ENCODE assay signal across 22 cellular contexts in the genomic region with DNA sequence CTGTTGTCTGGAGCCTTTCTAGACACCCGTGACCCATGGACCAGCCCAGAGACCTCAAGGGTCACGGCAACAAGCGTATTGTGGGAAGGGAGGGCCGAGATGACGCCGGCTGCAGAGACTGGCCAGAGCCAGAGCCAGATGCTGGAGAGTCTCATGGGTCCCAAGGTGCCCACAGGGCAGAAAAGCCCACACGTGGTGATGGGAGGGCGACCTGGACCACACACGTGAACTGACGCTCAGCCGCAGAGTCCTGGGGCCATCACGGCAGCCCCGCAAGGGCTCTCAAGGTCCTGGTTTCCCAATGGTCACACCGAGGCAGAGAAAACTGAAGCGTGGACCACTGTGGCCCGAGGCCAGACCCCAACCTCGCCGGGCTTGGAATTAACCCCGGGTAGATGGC.
DNase-seq lines count a peak whose midpoint lies in the region; ATAC-seq and TF ChIP-seq lines count a peak whose summit lies in the region.
"Had no signal": no experiment of that assay in that cellular context is flagged by ENCODE, and none has a peak within 500 bp of the region (broad histone marks: within the 10 kb centered on the region; RNA-seq: fewer than 3 reads in every experiment).

No MANE protein-coding gene starts in this region.

- no peak for TF ChIP-seq EP300 in stomach (IDR thresholded peaks at IDR 0.05)

- no peak overlapping the region for H3K27ac Mint-ChIP-seq in endodermal cell

- no peaks in the 10 kb centered on the region for H3K27me3 Mint-ChIP-seq in endodermal cell (ENCODE audit: insufficient read depth)

- H3K4me1 Mint-ChIP-seq in endodermal cell, result no peaks in the 10 kb centered on the region

- H3K36me3 ChIP-seq in endodermal cell (ENCODE audit: control insufficient read depth, insufficient read depth, low read length) (no peaks in the 10 kb centered on the region), osteoblast (ENCODE audit: insufficient read depth, low read length) (no peaks in the 10 kb centered on the region), esophagus squamous epithelium (no peaks in the 10 kb centered on the region), stomach (no peaks in the 10 kb centered on the region)
- H3K36me3 ChIP-seq: brain microvascular endothelial cell, uterus had no signal

- 88 to 89% methylated on average over 17 to 19 of the region's 19 CpGs for WGBS in endodermal cell (ENCODE audit: insufficient coverage in 1 of 2, insufficient read length in 1 of 2), 2 experiments
- 74 to 81% methylated on average over 15 to 17 of the region's 19 CpGs for WGBS in esophagus squamous epithelium, 2 donors
- WGBS in stomach, 5 donors, result 78 to 89% (median 83%) methylated on average over 19 of the region's 19 CpGs

- H3K4me3 Mint-ChIP-seq in endodermal cell, result no peak overlapping the region

- no peaks in the 10 kb centered on the region for H4K20me1 ChIP-seq in osteoblast (ENCODE audit: insufficient read depth, low read length)

- H3K27me3 ChIP-seq in endodermal cell (ENCODE audit: control insufficient read depth, insufficient read depth, low read length, poor library complexity, severe bottlenecking), result no peaks in the 10 kb centered on the region
- peaks cover 19% of the 10 kb centered on the region for H3K27me3 ChIP-seq in osteoblast (ENCODE audit: insufficient read depth, low read length)
- H3K27me3 ChIP-seq in esophagus squamous epithelium, result peaks cover 0 to 93% (median 0%) of the 10 kb centered on the region in 4 donors
- H3K27me3 ChIP-seq in stomach, result peaks cover 0 to 92% (median 13%) of the 10 kb centered on the region in 3 donors
- H3K27me3 ChIP-seq: brain microvascular endothelial cell, uterus had no signal

- peak; percentile 7 for DNase-seq in left cardiac atrium
- no peak for DNase-seq in Right ventricle myocardium inferior (ENCODE audit: missing footprints)
- peak; percentile 18 for DNase-seq in endodermal cell
- DNase-seq in osteoblast (ENCODE audit: insufficient read length, low spot score, missing footprints), result peak; percentile 66
- DNase-seq in ureter (ENCODE audit: low spot score), result peak; percentile 23
- DNase-seq in esophagus squamous epithelium (lab: John Stamatoyannopoulos, UW), result no peak
- no peak for DNase-seq in stomach
- DNase-seq: brain microvascular endothelial cell; C1 segment of cervical spinal cord; effector memory CD4-positive, alpha-beta T cell; erythroblast; GF-D8; MV-4-11; NCI-H1694; NCI-H2171 treated with DMSO at 0.1 percent for 48 hours; NCI-H524; SIG-M5; small intestine; stimulated activated CD4-positive, alpha-beta T cell treated with anti-CD3 and anti-CD28 coated beads, Interleukin-1b, Interleukin-23, amount 100 ng/mL, for 48 hours; uterus had no signal

- H3K9ac ChIP-seq in endodermal cell (ENCODE audit: extremely low read depth, low read length, poor library complexity, severe bottlenecking), result no peak overlapping the region

- no peak overlapping the region for H3K4me2 ChIP-seq in osteoblast (ENCODE audit: insufficient read depth, low read length)

- H3K36me3 Mint-ChIP-seq in endodermal cell (ENCODE audit: low read depth), result no peaks in the 10 kb centered on the region

- intact Hi-C loops in left cardiac atrium (cut with DNase I), result no loop called here
- intact Hi-C loops in Right ventricle myocardium inferior (cut with DNase I), result no loop called here
- intact Hi-C loops in esophagus squamous epithelium (cut with DNase I), result no loop called here
- intact Hi-C loops in stomach (cut with DNase I; ENCODE audit: low total_unique reads), result no loop called here

- H2AFZ ChIP-seq in osteoblast (ENCODE audit: low read length), result no peak overlapping the region

- no peaks in the 10 kb centered on the region for H3K9me3 Mint-ChIP-seq in endodermal cell

- TF ChIP-seq POLR2A in esophagus squamous epithelium (IDR thresholded peaks at IDR 0.05) (no peak), stomach (IDR thresholded peaks at IDR 0.05) (no peak)

- ATAC-seq in left cardiac atrium, result no peak
- no peak for ATAC-seq in Right ventricle myocardium inferior

- TF ChIP-seq CTCF in endodermal cell (conservative IDR thresholded peaks at IDR 0.05), result no peak
- no peak for TF ChIP-seq CTCF in osteoblast (IDR thresholded peaks at IDR 0.05; ENCODE audit: extremely low read depth, low read depth, low read length)
- TF ChIP-seq CTCF in esophagus squamous epithelium (IDR thresholded peaks at IDR 0.05), result no peak
- TF ChIP-seq CTCF in stomach (IDR thresholded peaks at IDR 0.05), result no peak

- H3K9me3 ChIP-seq in endodermal cell (ENCODE audit: control insufficient read depth, low read length) (no peaks in the 10 kb centered on the region), osteoblast (ENCODE audit: low read depth, low read length) (no peaks in the 10 kb centered on the region), esophagus squamous epithelium (no peaks in the 10 kb centered on the region), stomach (peaks cover 0 to 7% (median 0%) of the 10 kb centered on the region in 4 donors)
- H3K9me3 ChIP-seq: Caco-2, uterus had no signal

- H3K79me2 ChIP-seq in osteoblast (ENCODE audit: insufficient read depth, low read length), result no peaks in the 10 kb centered on the region

- H3K4me1 ChIP-seq in endodermal cell (ENCODE audit: control insufficient read depth, insufficient read depth, low read length) (no peaks in the 10 kb centered on the region), osteoblast (ENCODE audit: insufficient read depth, low read length) (no peaks in the 10 kb centered on the region), esophagus squamous epithelium (no peaks in the 10 kb centered on the region), stomach (no peaks in the 10 kb centered on the region)
- H3K4me1 ChIP-seq: Caco-2, uterus had no signal

- H3K27ac ChIP-seq in endodermal cell (ENCODE audit: low read depth, low read length), result no peak overlapping the region
- no peak overlapping the region for H3K27ac ChIP-seq in osteoblast (ENCODE audit: low read depth, low read length)
- H3K27ac ChIP-seq in esophagus squamous epithelium, result no peak overlapping the region
- no peak overlapping the region for H3K27ac ChIP-seq in stomach
- H3K27ac ChIP-seq: brain microvascular endothelial cell, uterus, VCaP had no signal

- H3K4me3 ChIP-seq in endodermal cell (ENCODE audit: low read length) (no peak overlapping the region), osteoblast (ENCODE audit: insufficient read depth, low read length) (no peak overlapping the region), esophagus squamous epithelium (no peak overlapping the region), stomach (no peak overlapping the region)
- H3K4me3 ChIP-seq: uterus had no signal

Comparison
In these comparisons a context has a peak if more than half of its experiments do, and no peak if none do; other contexts are left out.
1. DNase-seq: peak in left cardiac atrium (single experiment), endodermal cell (single experiment), osteoblast (single experiment) and ureter (single experiment); none in Right ventricle myocardium inferior (single experiment), esophagus squamous epithelium (single experiment) and stomach (single experiment).